In the genomic region with DNA sequence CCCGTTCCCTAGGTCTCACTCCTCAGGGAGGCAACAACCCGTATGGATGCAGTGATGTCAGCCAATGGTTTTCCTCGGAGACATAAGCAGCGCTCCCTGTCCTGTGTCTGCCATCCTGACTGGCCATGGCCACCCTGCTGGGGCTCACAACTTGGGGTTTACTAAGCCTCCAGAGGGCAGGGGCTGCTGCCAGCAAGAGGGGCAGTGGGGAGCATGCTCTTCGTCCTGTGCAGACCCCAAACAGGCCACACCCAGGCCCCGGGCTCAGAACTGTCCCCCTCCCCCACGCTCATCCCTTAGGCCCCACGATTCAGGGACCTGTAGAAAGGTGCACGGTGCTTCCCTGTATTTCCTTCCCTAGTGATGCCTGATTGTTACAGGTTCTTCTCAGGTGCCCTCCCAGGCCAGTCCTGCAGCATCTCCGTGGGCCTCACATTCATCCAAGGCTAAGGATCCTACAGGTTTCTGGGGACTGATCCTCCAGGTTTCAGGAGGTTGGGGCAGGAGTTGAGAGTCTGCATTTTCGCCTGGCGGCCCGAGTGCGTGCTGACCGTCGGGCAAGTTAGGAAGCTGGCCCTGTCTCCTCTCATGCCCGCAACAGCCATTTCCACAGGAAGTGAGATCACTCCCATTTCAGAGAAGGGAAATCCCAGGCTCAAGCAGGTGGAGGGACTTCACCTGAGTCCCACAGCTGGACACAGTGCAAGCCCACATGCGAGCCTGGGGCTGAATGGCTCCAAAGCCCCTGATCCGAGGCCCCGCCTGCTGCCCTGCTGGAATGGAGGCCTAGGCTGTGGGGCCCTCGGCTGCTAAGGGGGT, we compare ENCODE assay signal across 26 cellular contexts.
DNase-seq lines count a peak whose midpoint lies in the region; ATAC-seq, FAIRE-seq and TF ChIP-seq lines count a peak whose summit lies in the region.
"Had no signal": no experiment of that assay in that cellular context is flagged by ENCODE, and none has a peak within 500 bp of the region (broad histone marks: within the 10 kb centered on the region; RNA-seq: fewer than 3 reads in every experiment).

No MANE protein-coding gene starts in this region.

- peaks cover 5 to 6% of the 10 kb centered on the region in 2 donors for H3K4me1 Mint-ChIP-seq in stimulated activated naive B cell treated with anti-CD40 and anti-IgM and Interleukin-4, amounts not matched to agents 10 μg/mL and 1 μg/mL and 100 μg/mL, for 72 hours
- H3K4me1 Mint-ChIP-seq: CD4-positive, alpha-beta memory T cell had no signal

- H3K27ac ChIP-seq in substantia nigra (ENCODE audit: low read depth, low read length, poor library complexity, severe bottlenecking): no peak overlapping the region
- H3K27ac ChIP-seq: A549, HL-60, SJSA1 had no signal

- FAIRE-seq in GM12892 (lab: Jason Lieb, UNC): peak; percentile 36
- FAIRE-seq: A549, H54 had no signal

- no peaks in the 10 kb centered on the region for H3K36me3 Mint-ChIP-seq in stimulated activated naive B cell treated with anti-CD40 and anti-IgM and Interleukin-4, amounts not matched to agents 10 μg/mL and 1 μg/mL and 100 μg/mL, for 72 hours
- H3K36me3 Mint-ChIP-seq: CD4-positive, alpha-beta memory T cell had no signal

- peak overlapping the region; percentile 59 for H3K27ac Mint-ChIP-seq in stimulated activated naive B cell treated with anti-CD40 and anti-IgM and Interleukin-4, amounts not matched to agents 10 μg/mL and 1 μg/mL and 100 μg/mL, for 72 hours
- H3K27ac Mint-ChIP-seq: CD4-positive, alpha-beta memory T cell had no signal

- H3K4me3 Mint-ChIP-seq in stimulated activated naive B cell treated with anti-CD40 and anti-IgM and Interleukin-4, amounts not matched to agents 10 μg/mL and 1 μg/mL and 100 μg/mL, for 72 hours: no peak overlapping the region
- H3K4me3 Mint-ChIP-seq: CD4-positive, alpha-beta memory T cell had no signal

- TF ChIP-seq POLR2A in GM12892 (IDR thresholded peaks at IDR 0.05; ENCODE audit: low read depth, low read length): no peak

- ATAC-seq in GM18909 (IDR thresholded peaks at IDR 0.05; ENCODE audit: poor library complexity, unreplicated experiment) (peak; percentile 46), GM19324 (IDR thresholded peaks at IDR 0.05; ENCODE audit: low FRiP score, unreplicated experiment) (no peak), GM21447 (IDR thresholded peaks at IDR 0.05; ENCODE audit: unreplicated experiment) (no peak)
- ATAC-seq in stimulated activated naive B cell treated with anti-CD40 and anti-IgM and Interleukin-4, amounts not matched to agents 10 μg/mL and 1 μg/mL and 100 μg/mL, for 72 hours (replicated peaks): peak in 1 of 2 donors; percentile 33
- ATAC-seq: A549 had no signal

- H3K27me3 Mint-ChIP-seq in stimulated activated naive B cell treated with anti-CD40 and anti-IgM and Interleukin-4, amounts not matched to agents 10 μg/mL and 1 μg/mL and 100 μg/mL, for 72 hours: peaks cover 16 to 34% of the 10 kb centered on the region in 2 donors

- no peak for DNase-seq in GM12892 (ENCODE audit: insufficient read length)
- peak; percentile 2 for DNase-seq in iPS-NIHi7 (ENCODE audit: extremely low spot score)
- no peak for DNase-seq in stimulated activated naive B cell treated with anti-CD40 and anti-IgM and Interleukin-4, amounts not matched to agents 10 μg/mL and 1 μg/mL and 100 μg/mL, for 72 hours
- DNase-seq in substantia nigra (lab: John Stamatoyannopoulos, UW): no peak
- DNase-seq: AML-193; C1 segment of cervical spinal cord; CD4-positive, alpha-beta memory T cell; COR-L47; DMS79 treated with DMSO at 0.1 percent for 48 hours; GF-D8; NCI-H1048; NCI-H1417; NCI-H1694; NCI-H2029 treated with DMSO at 0.1 percent for 48 hours; NCI-H446 treated with DMSO at 0.1 percent for 48 hours; NCI-H526; NCI-H82; Right ventricle myocardium superior; RPMI8226 had no signal

- no peaks in the 10 kb centered on the region for H3K9me3 Mint-ChIP-seq in stimulated activated naive B cell treated with anti-CD40 and anti-IgM and Interleukin-4, amounts not matched to agents 10 μg/mL and 1 μg/mL and 100 μg/mL, for 72 hours
- H3K9me3 Mint-ChIP-seq: CD4-positive, alpha-beta memory T cell had no signal
